ENCODE assay signal across 8 cellular contexts in genomic region chr7:139358541-139359365, GRCh38. TPM values are rescaled to one million over a fixed set of nuclear protein-coding genes. Genes with fewer than 3 reads are reported as not detected.
A peak's percentile ranks its signal among the peaks of the same experiment; 100 is the strongest.
DNase-seq lines count a peak whose midpoint lies in the region; ATAC-seq, FAIRE-seq and TF ChIP-seq lines count a peak whose summit lies in the region.

No MANE protein-coding gene starts in this region.

- peak overlapping the region; percentile 85 for H3K4me2 ChIP-seq in skeletal muscle satellite cell (ENCODE audit: low read length)

- H3K36me3 Mint-ChIP-seq in activated naive CD8-positive, alpha-beta T cell treated with anti-CD3 and anti-CD28 coated beads for 36 hours, result peaks cover 46% of the 10 kb centered on the region

- peak overlapping the region; percentile 99 for H3K27ac ChIP-seq in 22Rv1
- H3K27ac ChIP-seq in right cardiac atrium (ENCODE audit: low read length), result peak overlapping the region; percentile 95

- no peak for TF ChIP-seq CTCF in 22Rv1 (IDR thresholded peaks at IDR 0.05)

- H3K36me3 ChIP-seq in skeletal muscle satellite cell (ENCODE audit: insufficient read depth, low read length), result no peaks in the 10 kb centered on the region

- FAIRE-seq in RCC 7860 (lab: Jason Lieb, UNC), result no peak

- H3K4me1 Mint-ChIP-seq in activated naive CD8-positive, alpha-beta T cell treated with anti-CD3 and anti-CD28 coated beads for 36 hours, result peaks cover 27% of the 10 kb centered on the region

- peak overlapping the region; percentile 99 for H3K27ac Mint-ChIP-seq in activated naive CD8-positive, alpha-beta T cell treated with anti-CD3 and anti-CD28 coated beads for 36 hours

- H3K27me3 ChIP-seq in right cardiac atrium (ENCODE audit: control insufficient read depth, insufficient read depth), result no peaks in the 10 kb centered on the region
- no peaks in the 10 kb centered on the region for H3K27me3 ChIP-seq in skeletal muscle satellite cell (ENCODE audit: control insufficient read depth, insufficient read depth, low read length)

- H3K9me3 ChIP-seq in right cardiac atrium (ENCODE audit: control insufficient read depth, low read length), result no peaks in the 10 kb centered on the region
- no peaks in the 10 kb centered on the region for H3K9me3 ChIP-seq in skeletal muscle satellite cell (replicated peaks; ENCODE audit: low read length)

- H3K9me3 Mint-ChIP-seq in activated naive CD8-positive, alpha-beta T cell treated with anti-CD3 and anti-CD28 coated beads for 36 hours, result no peaks in the 10 kb centered on the region

- H3K4me3 ChIP-seq in right cardiac atrium (ENCODE audit: low read length) (peak overlapping the region; percentile 80), skeletal muscle satellite cell (ENCODE audit: low read length) (peak overlapping the region; percentile 86)

- intact Hi-C loops in right cardiac atrium (cut with DNase I), result loop anchor here in 1 of 4 donors (1.0 kb wide), 1 partner anchor 18 kb away; no protein-coding TSS in a partner anchor

- ATAC-seq in GM18511 (IDR thresholded peaks at IDR 0.05; ENCODE audit: unreplicated experiment) (peak; percentile 25), HG03097 (IDR thresholded peaks at IDR 0.05; ENCODE audit: low FRiP score, unreplicated experiment) (peak; percentile 9), right cardiac atrium (peak; percentile 8 to 30)

- H3K4me3 Mint-ChIP-seq in activated naive CD8-positive, alpha-beta T cell treated with anti-CD3 and anti-CD28 coated beads for 36 hours, result peak overlapping the region; percentile 97

- H3K9ac ChIP-seq in skeletal muscle satellite cell (ENCODE audit: low read depth, low read length), result peak overlapping the region; percentile 99

- WGBS in right cardiac atrium, result 2% methylated on average over 39 of the region's 39 CpGs

- peaks cover 7% of the 10 kb centered on the region for H3K4me1 ChIP-seq in right cardiac atrium (ENCODE audit: control insufficient read depth, insufficient read depth, low read length)
- peaks cover 19% of the 10 kb centered on the region for H3K4me1 ChIP-seq in skeletal muscle satellite cell (ENCODE audit: control insufficient read depth, insufficient read depth, low read length)

- peak; percentile 23 for DNase-seq in RCC 7860 (ENCODE audit: low spot score)
- DNase-seq in activated naive CD8-positive, alpha-beta T cell treated with anti-CD3 and anti-CD28 coated beads for 36 hours, result peak; percentile 46
- no peak for DNase-seq in right cardiac atrium
- DNase-seq in cerebellum (ENCODE audit: low spot score), result no peak

- no peaks in the 10 kb centered on the region for H3K27me3 Mint-ChIP-seq in activated naive CD8-positive, alpha-beta T cell treated with anti-CD3 and anti-CD28 coated beads for 36 hours

RNA-seq across cellular contexts. Expression of gene LUC7L2, which starts 0.9 kb away (rescaled TPM):
- 100 to 1,000 TPM; 150 to 156 TPM for total RNA-seq in activated naive CD8-positive, alpha-beta T cell treated with anti-CD3 and anti-CD28 coated beads for 36 hours
- total RNA-seq in right cardiac atrium, result 10 to 100 TPM; 49.3 to 58.3 (median 54.7) TPM
- 34.1 TPM for polyA plus RNA-seq in right cardiac atrium
- total RNA-seq in skeletal muscle satellite cell (2012; rRNA removed), result 38.4 and 40.6 TPM in 2 replicates
- total RNA-seq in cerebellum, result 55.8 TPM

RNA-seq across cellular contexts. Expression of gene FMC1, which starts 17.6 kb away (rescaled TPM):
- total RNA-seq in activated naive CD8-positive, alpha-beta T cell treated with anti-CD3 and anti-CD28 coated beads for 36 hours, result 1 to 10 TPM; 6.3 to 7.7 TPM
- 10 to 100 TPM; 30.7 to 51.3 (median 43.7) TPM for total RNA-seq in right cardiac atrium
- 67.4 TPM for polyA plus RNA-seq in right cardiac atrium
- total RNA-seq in skeletal muscle satellite cell (2012; rRNA removed), result 8.7 and 9.9 TPM in 2 replicates
- total RNA-seq in cerebellum, result 9.6 TPM

Comparison
In these comparisons a context has a peak if more than half of its experiments do, and no peak if none do; other contexts are left out.
1. DNase-seq: peak in RCC 7860 (single experiment) and activated naive CD8-positive, alpha-beta T cell treated with anti-CD3 and anti-CD28 coated beads for 36 hours (single experiment); none in right cardiac atrium (0 of 3) and cerebellum (single experiment).
2. Peak in every context shown above with its lines, with median percentiles within 50 percentile points of each other: ATAC-seq.